18 cellular contexts compared by ENCODE assay signal in genomic region chr1:212106286-212106792, GRCh38.
DNase-seq lines count a peak whose midpoint lies in the region; ATAC-seq, FAIRE-seq and TF ChIP-seq lines count a peak whose summit lies in the region.
"Had no signal": no experiment of that assay in that cellular context is flagged by ENCODE, and none has a peak within 500 bp of the region (broad histone marks: within the 10 kb centered on the region; RNA-seq: fewer than 3 reads in every experiment).

No MANE protein-coding gene starts in this region.

- H3K4me3 ChIP-seq in HUES64 (ENCODE audit: low read length) (no peak overlapping the region), H1 (ENCODE audit: extremely low read depth in 1 of 4, insufficient read depth in 2 of 4, low read depth in 3 of 4, low read length in 4 of 4) (peak overlapping the region in 1 of 4 experiments; percentile 3; a peak in 1 of 8 replicates), iPS-18a (ENCODE audit: low read length) (no peak overlapping the region), left lung (no peak overlapping the region), gastrocnemius medialis (no peak overlapping the region)
- H3K4me3 ChIP-seq: GM23248, SJCRH30 had no signal

- H3K9me3 ChIP-seq in HUES64 (ENCODE audit: insufficient read depth, low read depth, low read length) (no peaks in the 10 kb centered on the region), H1 (ENCODE audit: insufficient read depth in 2 of 2, low read depth in 1 of 2, low read length in 1 of 2) (no peaks in the 10 kb centered on the region), iPS-18a (ENCODE audit: control insufficient read depth, low read depth, low read length) (no peaks in the 10 kb centered on the region), left lung (no peaks in the 10 kb centered on the region), gastrocnemius medialis (no peaks in the 10 kb centered on the region)
- H3K9me3 ChIP-seq: SJCRH30 had no signal

- no peaks in the 10 kb centered on the region for H3K79me1 ChIP-seq in H1 (ENCODE audit: low read depth, low read length)

- no peaks in the 10 kb centered on the region; a peak in 1 of 4 replicates for H3K79me2 ChIP-seq in H1 (ENCODE audit: control insufficient read depth in 1 of 2, insufficient read depth in 2 of 2, low read length in 2 of 2)

- H4K20me1 ChIP-seq in H1 (replicated peaks in 1 of 2; ENCODE audit: control insufficient read depth in 1 of 2, insufficient read depth in 2 of 2, low read length in 2 of 2): no peaks in the 10 kb centered on the region

- TF ChIP-seq EP300 in H1 (IDR thresholded peaks at IDR 0.05; ENCODE audit: borderline replicate concordance in 1 of 2, low read depth in 2 of 2, low read length in 2 of 2): no peak

- peak; percentile 52 for FAIRE-seq in H1 (lab: Jason Lieb, UNC)

- no peak overlapping the region for H2BK15ac ChIP-seq in H1 (ENCODE audit: low read length)

- 56% methylated on average over 1 of the region's 1 CpG for WGBS in HUES64
- 0% methylated on average over 1 of the region's 1 CpG; no CpG with 5 or more reads in 1 of the 2 experiments for WGBS in H1 (ENCODE audit: extremely low coverage in 1 of 2, insufficient coverage in 1 of 2, insufficient read length in 1 of 2, insufficient replicate concordance in 2 of 2, low coverage in 1 of 2, low lambda C conversion rate in 2 of 2, missing lambda C conversion rate in 1 of 2), 2 experiments

- no peak overlapping the region for H4K8ac ChIP-seq in H1 (ENCODE audit: extremely low read depth, insufficient read depth, low read length)

- H3K4me2 ChIP-seq in H1 (ENCODE audit: insufficient read depth in 1 of 2, low read depth in 2 of 2, low read length in 2 of 2): peak overlapping the region; percentile 2 to 49; a peak in 3 of 4 replicates

- no peak overlapping the region for H2BK5ac ChIP-seq in H1 (ENCODE audit: low read depth, low read length)

- H2AK5ac ChIP-seq in H1 (ENCODE audit: low read depth, low read length): no peak overlapping the region

- POLR2A ChIA-PET in H1 (lab: Charles Lee; ENCODE audit: partially characterized antibody): interaction anchor here (0.7 to 1.5 kb wide), 4 partner anchors 8 to 28 kb away, joined by 3 to 5 read pairs (median 4); no protein-coding TSS in a partner anchor

- no peak overlapping the region for H2BK12ac ChIP-seq in H1 (ENCODE audit: low read depth, low read length)

- ATAC-seq in left lung (no peak), gastrocnemius medialis (no peak)
- ATAC-seq: CD8-positive, alpha-beta T cell; PC-3 had no signal

- intact Hi-C loops in left lung (cut with DNase I) (no loop called here), gastrocnemius medialis (cut with DNase I; ENCODE audit: low total_unique reads) (no loop called here)

- H2BK120ac ChIP-seq in H1 (replicated peaks; ENCODE audit: low read depth, low read length): no peak overlapping the region

- H3K18ac ChIP-seq in H1 (ENCODE audit: extremely low read depth, low read length): no peak overlapping the region

- no peaks in the 10 kb centered on the region for H3K23me2 ChIP-seq in H1 (ENCODE audit: low read depth, low read length)

- H3K27me3 ChIP-seq in HUES64 (ENCODE audit: insufficient read depth, low read length): no peaks in the 10 kb centered on the region
- H3K27me3 ChIP-seq in H1 (replicated peaks in 1 of 4; ENCODE audit: control insufficient read depth in 3 of 4, extremely low read depth in 1 of 4, insufficient read depth in 3 of 4, low read length in 3 of 4): no peaks in the 10 kb centered on the region
- no peaks in the 10 kb centered on the region for H3K27me3 ChIP-seq in iPS-18a (ENCODE audit: control insufficient read depth, insufficient read depth, low read length)
- H3K27me3 ChIP-seq in left lung: no peaks in the 10 kb centered on the region
- H3K27me3 ChIP-seq in gastrocnemius medialis: no peaks in the 10 kb centered on the region
- H3K27me3 ChIP-seq: SJCRH30 had no signal

- no peak for TF ChIP-seq RAD21 in H1 (IDR thresholded peaks at IDR 0.05 in 1 of 2, conservative IDR thresholded peaks at IDR 0.05 in 1 of 2; ENCODE audit: low read depth in 2 of 2, low read length in 2 of 2)

- no peak overlapping the region for H2BK20ac ChIP-seq in H1 (ENCODE audit: low read length)

- no peak overlapping the region for H2AFZ ChIP-seq in H1 (ENCODE audit: low read length)
- H2AFZ ChIP-seq: GM23248 had no signal

- no peak overlapping the region for H3K56ac ChIP-seq in H1 (replicated peaks; ENCODE audit: insufficient read length, low read depth, low read length)

- H3K14ac ChIP-seq in H1 (ENCODE audit: insufficient read length): no peak overlapping the region

- H3K36me3 ChIP-seq in HUES64 (ENCODE audit: insufficient read depth, low read length) (peaks cover 43% of the 10 kb centered on the region), H1 (ENCODE audit: control insufficient read depth in 2 of 4, insufficient read depth in 4 of 4, low read length in 3 of 4) (peaks cover 0 to 9% (median 0%) of the 10 kb centered on the region in 4 experiments; a peak in 2 of 8 replicates), iPS-18a (ENCODE audit: control insufficient read depth, low read depth, low read length) (peaks cover 19% of the 10 kb centered on the region), left lung (no peaks in the 10 kb centered on the region), gastrocnemius medialis (no peaks in the 10 kb centered on the region)

- TF ChIP-seq CTCF in H1 (IDR thresholded peaks at IDR 0.05; ENCODE audit: control extremely low read depth in 1 of 3, insufficient read depth in 1 of 3, low read depth in 1 of 3, low read length in 3 of 3): no peak
- TF ChIP-seq CTCF in left lung (IDR thresholded peaks at IDR 0.05): no peak
- no peak for TF ChIP-seq CTCF in gastrocnemius medialis (IDR thresholded peaks at IDR 0.05 in 4 of 5, conservative IDR thresholded peaks at IDR 0.05 in 1 of 5)

- H3K9ac ChIP-seq in HUES64 (ENCODE audit: low read depth, low read length) (no peak overlapping the region), H1 (replicated peaks in 1 of 4; ENCODE audit: extremely low read depth in 1 of 4, low read depth in 3 of 4, low read length in 3 of 4) (no peak overlapping the region), iPS-18a (ENCODE audit: low read length) (no peak overlapping the region)
- H3K9ac ChIP-seq: GM23248 had no signal

- peaks cover 44% of the 10 kb centered on the region for H3K4me1 ChIP-seq in HUES64 (ENCODE audit: insufficient read depth, low read length)
- peaks cover 2 to 20% (median 13%) of the 10 kb centered on the region in 4 experiments; a peak in 5 of 7 replicates for H3K4me1 ChIP-seq in H1 (replicated peaks in 1 of 4; ENCODE audit: control insufficient read depth in 3 of 4, insufficient read depth in 4 of 4, low read length in 3 of 4)
- peaks cover 31% of the 10 kb centered on the region for H3K4me1 ChIP-seq in iPS-18a (ENCODE audit: control insufficient read depth, low read depth, low read length)
- H3K4me1 ChIP-seq in left lung: peaks cover 5 to 19% of the 10 kb centered on the region in 2 donors
- peaks cover 33 to 40% of the 10 kb centered on the region in 2 donors for H3K4me1 ChIP-seq in gastrocnemius medialis
- H3K4me1 ChIP-seq: SJCRH30 had no signal

- CTCF ChIA-PET in H1 (lab: Charles Lee; ENCODE audit: partially characterized antibody): interaction anchor here (0.7 to 2.1 kb wide), 3 partner anchors 9 to 37 kb away, joined by 3 to 6 read pairs (median 3); no protein-coding TSS in a partner anchor

- in situ Hi-C loops in gastrocnemius medialis (cut with MboI; ENCODE audit: low sequenced_read_pairs in 4 of 4): no loop called here

- H4K5ac ChIP-seq in H1 (ENCODE audit: insufficient read length, low read depth, low read length): peak overlapping the region; percentile 87

- no peak overlapping the region for H3K23ac ChIP-seq in H1 (ENCODE audit: insufficient read length)

- TF ChIP-seq POLR2A in H1 (IDR thresholded peaks at IDR 0.05; ENCODE audit: control extremely low read depth in 1 of 2, low read depth in 2 of 2, low read length in 2 of 2) (no peak), gastrocnemius medialis (IDR thresholded peaks at IDR 0.05) (no peak)

- no peak overlapping the region for H3K4ac ChIP-seq in H1 (replicated peaks; ENCODE audit: insufficient read length, low read depth, low read length)

- DNase-seq in NCI-H1436 (lab: John Stamatoyannopoulos, UW): peak; percentile 18
- DNase-seq in NCI-H1436 treated with DMSO at 0.1 percent for 48 hours (lab: John Stamatoyannopoulos, UW): no peak
- no peak for DNase-seq in H1 (ENCODE audit: low read depth in 1 of 2, low spot score in 2 of 2)
- DNase-seq in COLO668 (lab: John Stamatoyannopoulos, UW; ENCODE audit: unreplicated experiment): no peak
- no peak for DNase-seq in left lung
- no peak for DNase-seq in gastrocnemius medialis
- DNase-seq: 8988T; CD8-positive, alpha-beta T cell; DMS79 treated with DMSO at 0.1 percent for 48 hours; GM23248; Kasumi-1; NCI-H2029; NCI-H226; NCI-H526 treated with DMSO at 0.1 percent for 48 hours; PC-3; SJCRH30 had no signal

- no peak overlapping the region for H4K91ac ChIP-seq in H1 (replicated peaks; ENCODE audit: insufficient read length, low read length)

- H3K27ac ChIP-seq in HUES64 (ENCODE audit: low read depth, low read length): peak overlapping the region; percentile 45
- no peak overlapping the region for H3K27ac ChIP-seq in H1 (ENCODE audit: low read depth, low read length)
- H3K27ac ChIP-seq in iPS-18a (ENCODE audit: low read length): peak overlapping the region; percentile 7
- H3K27ac ChIP-seq in left lung: no peak overlapping the region
- no peak overlapping the region for H3K27ac ChIP-seq in gastrocnemius medialis
- H3K27ac ChIP-seq: GM23248, SJCRH30 had no signal

TF ChIP-seq in H1, 55 proteins besides CTCF, POLR2A, EP300 and RAD21:
- no peak for TF ChIP-seq JUND (IDR thresholded peaks at IDR 0.05; ENCODE audit: low read length)
- TF ChIP-seq NRF1 (IDR thresholded peaks at IDR 0.05; ENCODE audit: low read depth, low read length): no peak
- no peak for TF ChIP-seq SP4 (IDR thresholded peaks at IDR 0.05; ENCODE audit: low read length)
- TF ChIP-seq FOSL1 (IDR thresholded peaks at IDR 0.05; ENCODE audit: insufficient read depth, low read depth, low read length): no peak

Comparison
In these comparisons a context has a peak if more than half of its experiments do, and no peak if none do; other contexts are left out.
1. H3K27ac ChIP-seq: peak in HUES64 (single experiment) and iPS-18a (single experiment); none in H1 (single experiment), left lung (0 of 2) and gastrocnemius medialis (0 of 4).